ENCODE assay signal across 8 cellular contexts in the genomic region with DNA sequence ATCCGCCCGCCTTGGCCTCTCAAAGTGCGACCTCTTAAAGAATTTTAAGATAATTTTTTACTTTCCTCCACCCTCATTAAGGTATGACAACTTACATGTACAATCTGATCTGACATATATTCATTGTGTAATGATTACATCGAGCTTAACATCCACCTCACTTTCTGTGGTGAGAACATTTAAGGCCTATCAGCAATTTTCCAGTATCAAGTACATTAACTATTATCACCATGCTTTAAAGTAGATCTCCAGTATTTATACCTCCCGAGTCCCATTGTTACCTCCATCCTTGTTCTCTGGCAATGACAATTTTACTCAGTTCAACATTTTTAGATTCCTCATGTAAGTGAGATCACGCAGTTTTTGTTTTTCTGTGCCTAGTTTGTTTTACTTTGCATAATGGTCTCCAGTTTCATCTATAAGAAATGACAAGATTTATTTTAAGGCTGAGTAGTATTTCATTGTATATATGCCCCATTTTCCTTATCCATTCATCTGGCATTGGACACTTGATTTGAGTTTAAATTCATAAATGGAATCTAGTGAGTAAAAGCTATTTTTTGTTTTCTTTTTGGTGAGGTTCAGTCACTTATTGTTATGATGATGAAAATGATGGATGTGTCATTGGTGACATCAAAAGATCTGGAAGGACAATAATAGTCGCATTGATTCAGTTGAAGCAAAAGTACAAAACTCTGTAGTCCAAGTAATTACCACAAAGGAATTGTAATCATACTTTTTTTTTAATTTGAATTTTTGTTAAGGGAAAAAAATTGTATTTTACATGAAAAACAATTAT.
A peak's percentile ranks its signal among the peaks of the same experiment; 100 is the strongest.
DNase-seq lines count a peak whose midpoint lies in the region; ATAC-seq and TF ChIP-seq lines count a peak whose summit lies in the region.

No MANE protein-coding gene starts in this region.

- H3K27ac Mint-ChIP-seq in Calu3 (ENCODE audit: unreplicated experiment), result peak overlapping the region; percentile 99
- H3K27ac Mint-ChIP-seq in T-helper 2 cell treated with Interferon-gamma antibody and Interleukin-4, amounts not matched to agents 5 μg/mL and 100 μg/mL, for 36 hours, result peak overlapping the region; percentile 97
- peak overlapping the region; percentile 99 for H3K27ac Mint-ChIP-seq in glutamatergic neuron (ENCODE audit: unreplicated experiment)
- H3K27ac Mint-ChIP-seq in stimulated activated naive CD8-positive, alpha-beta T cell treated with anti-CD3 and anti-CD28 coated beads, Interleukin-15, amount 100 ng/mL, for 72 hours, result peak overlapping the region; percentile 96 to 99

- BruUV-seq in Calu3 (replicated peaks; lab: Mats Ljungman, UMichigan), result no TSS peak

- H3K36me3 Mint-ChIP-seq in Calu3 (ENCODE audit: insufficient read depth, unreplicated experiment) (peaks cover 50% of the 10 kb centered on the region), glutamatergic neuron (ENCODE audit: unreplicated experiment) (peaks cover 4% of the 10 kb centered on the region)
- peaks cover 12% of the 10 kb centered on the region for H3K36me3 Mint-ChIP-seq in T-helper 2 cell treated with Interferon-gamma antibody and Interleukin-4, amounts not matched to agents 5 μg/mL and 100 μg/mL, for 36 hours (ENCODE audit: low read depth)

- peak overlapping the region; percentile 72 for H3K4me3 Mint-ChIP-seq in Calu3 (ENCODE audit: low read depth, unreplicated experiment)
- peak overlapping the region; percentile 93 for H3K4me3 Mint-ChIP-seq in T-helper 2 cell treated with Interferon-gamma antibody and Interleukin-4, amounts not matched to agents 5 μg/mL and 100 μg/mL, for 36 hours
- peak overlapping the region; percentile 98 for H3K4me3 Mint-ChIP-seq in glutamatergic neuron (ENCODE audit: unreplicated experiment)
- H3K4me3 Mint-ChIP-seq in stimulated activated naive CD8-positive, alpha-beta T cell treated with anti-CD3 and anti-CD28 coated beads, Interleukin-15, amount 100 ng/mL, for 72 hours, result peak overlapping the region; percentile 73 to 86

- H3K4me1 Mint-ChIP-seq in Calu3 (ENCODE audit: low read depth, unreplicated experiment) (peaks cover 21% of the 10 kb centered on the region), glutamatergic neuron (ENCODE audit: low read depth, unreplicated experiment) (peaks cover 4% of the 10 kb centered on the region)
- peaks cover 36% of the 10 kb centered on the region for H3K4me1 Mint-ChIP-seq in T-helper 2 cell treated with Interferon-gamma antibody and Interleukin-4, amounts not matched to agents 5 μg/mL and 100 μg/mL, for 36 hours (ENCODE audit: low read depth)
- peaks cover 45% of the 10 kb centered on the region for H3K4me1 Mint-ChIP-seq in stimulated activated naive CD8-positive, alpha-beta T cell treated with anti-CD3 and anti-CD28 coated beads, Interleukin-15, amount 100 ng/mL, for 72 hours

- H3K27me3 Mint-ChIP-seq in Calu3 (ENCODE audit: unreplicated experiment), result no peaks in the 10 kb centered on the region
- no peaks in the 10 kb centered on the region for H3K27me3 Mint-ChIP-seq in T-helper 2 cell treated with Interferon-gamma antibody and Interleukin-4, amounts not matched to agents 5 μg/mL and 100 μg/mL, for 36 hours (ENCODE audit: low read depth)
- peaks cover 15% of the 10 kb centered on the region for H3K27me3 Mint-ChIP-seq in glutamatergic neuron (ENCODE audit: unreplicated experiment)
- no peaks in the 10 kb centered on the region for H3K27me3 Mint-ChIP-seq in stimulated activated naive CD8-positive, alpha-beta T cell treated with anti-CD3 and anti-CD28 coated beads, Interleukin-15, amount 100 ng/mL, for 72 hours

- no peaks in the 10 kb centered on the region for H3K9me3 Mint-ChIP-seq in Calu3 (ENCODE audit: low read depth, unreplicated experiment)
- H3K9me3 Mint-ChIP-seq in T-helper 2 cell treated with Interferon-gamma antibody and Interleukin-4, amounts not matched to agents 5 μg/mL and 100 μg/mL, for 36 hours, result no peaks in the 10 kb centered on the region
- H3K9me3 Mint-ChIP-seq in glutamatergic neuron (ENCODE audit: unreplicated experiment), result peaks cover 25% of the 10 kb centered on the region
- no peaks in the 10 kb centered on the region for H3K9me3 Mint-ChIP-seq in stimulated activated naive CD8-positive, alpha-beta T cell treated with anti-CD3 and anti-CD28 coated beads, Interleukin-15, amount 100 ng/mL, for 72 hours

- ATAC-seq in HG03342 (IDR thresholded peaks at IDR 0.05; ENCODE audit: unreplicated experiment), result peak; percentile 2
- peak; percentile 2 for ATAC-seq in stimulated activated naive CD8-positive, alpha-beta T cell treated with anti-CD3 and anti-CD28 coated beads, Interleukin-15, amount 100 ng/mL, for 72 hours
- ATAC-seq in GM21723 (IDR thresholded peaks at IDR 0.05; ENCODE audit: unreplicated experiment), result no peak

- DNase-seq in Calu3 (no peak), glutamatergic neuron (no peak), NCI-H345 (lab: John Stamatoyannopoulos, UW) (no peak), GDM1 (lab: John Stamatoyannopoulos, UW) (no peak)
- DNase-seq in T-helper 2 cell treated with Interferon-gamma antibody and Interleukin-4, amounts not matched to agents 5 μg/mL and 100 μg/mL, for 36 hours (ENCODE audit: low spot score), result no peak
- DNase-seq in stimulated activated naive CD8-positive, alpha-beta T cell treated with anti-CD3 and anti-CD28 coated beads, Interleukin-15, amount 100 ng/mL, for 72 hours, result no peak

- CTCF ChIA-PET in Calu3 (lab: Charles Lee), result interaction anchor here (0.8 to 1.5 kb wide), 3 partner anchors 41 to 70 kb away, joined by 3 to 6 read pairs (median 3); a partner anchor contains a TSS

- TF ChIP-seq CTCF in Calu3 (IDR thresholded peaks at IDR 0.05; ENCODE audit: unreplicated experiment) (no peak), glutamatergic neuron (IDR thresholded peaks at IDR 0.05; ENCODE audit: partially characterized antibody, unreplicated experiment) (no peak)

- intact Hi-C loops in Calu3 (cut with micrococcal nuclease; ENCODE audit: unreplicated experiment), result no loop called here
